In the genomic region with DNA sequence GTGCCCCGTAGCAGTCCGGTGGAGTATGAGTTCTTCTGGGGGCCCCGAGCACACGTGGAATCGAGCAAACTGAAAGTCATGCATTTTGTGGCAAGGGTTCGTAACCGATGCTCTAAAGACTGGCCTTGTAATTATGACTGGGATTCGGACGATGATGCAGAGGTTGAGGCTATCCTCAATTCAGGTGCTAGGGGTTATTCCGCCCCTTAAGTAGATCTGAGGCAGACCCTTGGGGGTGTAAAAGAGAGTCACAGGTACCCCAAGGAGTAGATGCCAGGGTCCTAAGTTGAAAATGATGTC, we compare ENCODE assay signal across 8 cellular contexts. TPM values are rescaled to one million over a fixed set of nuclear protein-coding genes. Genes with fewer than 3 reads are reported as not detected.
DNase-seq lines count a peak whose midpoint lies in the region; ATAC-seq, FAIRE-seq and TF ChIP-seq lines count a peak whose summit lies in the region.

No MANE protein-coding gene starts in this region.

- H3K4me2 ChIP-seq in fibroblast of lung (ENCODE audit: extremely low read depth, insufficient read depth, low read length): peak overlapping the region; percentile 78

- no peaks in the 10 kb centered on the region for H3K9me3 ChIP-seq in fibroblast of lung (ENCODE audit: control insufficient read depth, insufficient read depth, low read depth, low read length)

- H3K79me2 ChIP-seq in fibroblast of lung (ENCODE audit: control insufficient read depth, insufficient read depth, low read length): peaks cover 4% of the 10 kb centered on the region

- H3K4me1 ChIP-seq in fibroblast of lung (ENCODE audit: control insufficient read depth, extremely low read depth, insufficient read depth, low read length): peaks cover 2% of the 10 kb centered on the region

- no peak for DNase-seq in GM19239 (ENCODE audit: insufficient read length, low spot score)
- peak; percentile 1 for DNase-seq in SK-MEL-5 (ENCODE audit: low read depth, low spot score)
- DNase-seq in fibroblast of lung (ENCODE audit: low read depth in 2 of 2): no peak
- no peak for DNase-seq in sciatic nerve (ENCODE audit: low spot score)
- DNase-seq in GM10266 (ENCODE audit: extremely low spot score): no peak
- no peak for DNase-seq in NCI-H1048 (lab: John Stamatoyannopoulos, UW)
- DNase-seq in posterior cingulate gyrus: no peak

- in situ Hi-C loops in SK-MEL-5 (cut with HindIII; ENCODE audit: low pct_unique_long_range_greater_than_20kb, low sequenced_read_pairs): no loop called here

- TF ChIP-seq CTCF in fibroblast of lung (conservative IDR thresholded peaks at IDR 0.05 in 1 of 2, IDR thresholded peaks at IDR 0.05 in 1 of 2; ENCODE audit: low read depth in 1 of 2, low read length in 2 of 2) (no peak), GM10266 (IDR thresholded peaks at IDR 0.05; ENCODE audit: control insufficient read depth, insufficient read depth, low read depth, missing control alignments) (no peak)

- H3K27ac ChIP-seq in fibroblast of lung (ENCODE audit: insufficient read depth, low read length): peak overlapping the region; percentile 85

- H3K36me3 ChIP-seq in fibroblast of lung (ENCODE audit: control insufficient read depth, insufficient read depth, low read length): no peaks in the 10 kb centered on the region

- no peaks in the 10 kb centered on the region for H4K20me1 ChIP-seq in fibroblast of lung (ENCODE audit: control insufficient read depth, extremely low read depth, insufficient read depth, low read length)

- peak overlapping the region; percentile 30 for H2AFZ ChIP-seq in fibroblast of lung (ENCODE audit: low read length)

- ATAC-seq in sciatic nerve: peak; percentile 3
- no peak for ATAC-seq in GM18870 (IDR thresholded peaks at IDR 0.05; ENCODE audit: unreplicated experiment)

- H3K9ac ChIP-seq in fibroblast of lung (ENCODE audit: insufficient read depth, low read length): peak overlapping the region; percentile 62

- intact Hi-C loops in sciatic nerve (cut with DNase I): no loop called here
- intact Hi-C loops in posterior cingulate gyrus (cut with DNase I): no loop called here

- no peaks in the 10 kb centered on the region for H3K27me3 ChIP-seq in fibroblast of lung (ENCODE audit: control insufficient read depth, insufficient read depth, low read length)

- peak overlapping the region; percentile 68 to 86 (median 76) for H3K4me3 ChIP-seq in fibroblast of lung (replicated peaks in 1 of 4; ENCODE audit: control extremely low read depth in 1 of 4, insufficient read depth in 1 of 4, low read depth in 3 of 4, low read length in 4 of 4)

- peak; percentile 76 for FAIRE-seq in GM19239 (lab: Jason Lieb, UNC)

RNA-seq across cellular contexts. Expression of a gene that starts 0.8 kb away (rescaled TPM):
- total RNA-seq in SK-MEL-5 (2014; rRNA removed; shearing (Covaris generic)): 25.2 and 31.2 TPM in 2 replicates
- polyA plus RNA-seq in SK-MEL-5 (2015; cell fraction: cytosol; rRNA removed): 24.0 and 24.7 TPM in 2 replicates
- 4.7 and 14.5 TPM in 2 replicates for polyA plus RNA-seq in SK-MEL-5 (2015; cell fraction: nucleus; rRNA removed)
- total RNA-seq in fibroblast of lung (16.5 and 21.8 TPM in 2 replicates), sciatic nerve (37.0 TPM)
- polyA plus RNA-seq in fibroblast of lung: 24.4 and 38.5 TPM in 2 replicates
- 21.0 and 31.4 TPM in 2 replicates for polyA plus RNA-seq in fibroblast of lung (2012)
- polyA minus RNA-seq in fibroblast of lung (ENCODE audit: low replicate concordance): 9.9 and 11.5 TPM in 2 replicates

RNA-seq across cellular contexts. Expression of a gene that starts 36.9 kb away (rescaled TPM):
- 7.2 and 8.0 TPM in 2 replicates for total RNA-seq in SK-MEL-5 (2014; rRNA removed; shearing (Covaris generic))
- polyA plus RNA-seq in SK-MEL-5 (2015; cell fraction: cytosol; rRNA removed): 2.2 and 2.5 TPM in 2 replicates
- 4.1 and 6.2 TPM in 2 replicates for polyA plus RNA-seq in SK-MEL-5 (2015; cell fraction: nucleus; rRNA removed)
- total RNA-seq in fibroblast of lung (1.3 TPM in 2 replicates), sciatic nerve (3.6 TPM)
- 0.95 and 1.3 TPM in 2 replicates for polyA plus RNA-seq in fibroblast of lung
- polyA plus RNA-seq in fibroblast of lung (2012): 0.80 and 1.1 TPM in 2 replicates
- polyA minus RNA-seq in fibroblast of lung (ENCODE audit: low replicate concordance): 0.31 and 1.0 TPM in 2 replicates
